Comparison of ENCODE assay signal across 24 cellular contexts in the genomic region with DNA sequence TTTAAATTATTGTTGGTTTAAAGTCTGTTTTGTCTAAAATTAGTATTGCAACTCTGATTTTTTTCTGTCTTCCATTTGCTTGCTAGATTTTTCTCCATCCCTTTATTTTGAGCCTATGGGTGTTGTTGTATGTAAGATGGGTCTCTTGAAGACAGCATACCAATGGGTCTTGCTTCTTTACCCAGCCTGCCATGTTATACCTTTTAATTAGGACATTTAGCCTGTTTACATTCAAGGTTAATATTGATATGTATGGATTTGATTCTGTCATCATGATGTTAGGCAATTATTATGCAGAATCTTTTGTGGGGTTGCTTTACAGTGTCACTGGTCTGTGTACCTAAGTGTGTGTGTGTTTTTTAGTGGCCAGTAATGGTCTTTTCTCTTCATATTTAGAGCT.
"Had no signal": no experiment of that assay in that cellular context is flagged by ENCODE, and none has a peak within 500 bp of the region (broad histone marks: within the 10 kb centered on the region; RNA-seq: fewer than 3 reads in every experiment).

No MANE protein-coding gene starts in this region.

- H3K27ac ChIP-seq: colonic mucosa, coronary artery, dorsolateral prefrontal cortex, epithelial cell of prostate, esophagus muscularis mucosa, esophagus squamous epithelium, foreskin keratinocyte, gastrocnemius medialis, gastroesophageal sphincter, heart left ventricle, heart right ventricle had no signal

- H3K4me3 ChIP-seq: colonic mucosa, coronary artery, dorsolateral prefrontal cortex, esophagus muscularis mucosa, esophagus squamous epithelium, gastrocnemius medialis, gastroesophageal sphincter, heart left ventricle, heart right ventricle had no signal

- ATAC-seq: effector memory CD8-positive, alpha-beta T cell; esophagus mucosa; foreskin keratinocyte; gastrocnemius medialis; gastroesophageal sphincter; heart left ventricle; heart right ventricle had no signal

- H3K27me3 ChIP-seq: colonic mucosa, dorsolateral prefrontal cortex, esophagus muscularis mucosa, esophagus squamous epithelium, foreskin keratinocyte, gastrocnemius medialis, gastroesophageal sphincter, heart left ventricle, heart right ventricle had no signal

- DNase-seq: colonic mucosa; cortex of kidney; dermis blood vessel endothelial cell; dorsolateral prefrontal cortex; effector CD4-positive, alpha-beta T cell; effector CD8-positive, alpha-beta T cell; effector memory CD4-positive, alpha-beta T cell; effector memory CD8-positive, alpha-beta T cell; endodermal cell; erythroblast; esophagus squamous epithelium; foreskin fibroblast; foreskin keratinocyte; foreskin melanocyte; gastrocnemius medialis; glutamatergic neuron; head of caudate nucleus; heart left ventricle; heart right ventricle had no signal

- H3K9me3 ChIP-seq: colonic mucosa, esophagus squamous epithelium, gastrocnemius medialis, gastroesophageal sphincter had no signal

- H3K36me3 ChIP-seq: colonic mucosa, esophagus muscularis mucosa, esophagus squamous epithelium, gastrocnemius medialis, gastroesophageal sphincter, heart left ventricle, heart right ventricle had no signal

- H3K4me1 ChIP-seq: colonic mucosa, esophagus squamous epithelium, foreskin keratinocyte had no signal
